Comparison of ENCODE assay signal across 7 cellular contexts in genomic region chr12:31804707-31805106, GRCh38.
A peak's percentile ranks its signal among the peaks of the same experiment; 100 is the strongest.
DNase-seq lines count a peak whose midpoint lies in the region; ATAC-seq and TF ChIP-seq lines count a peak whose summit lies in the region.
"Not testable (repeated sequence)": the region's sequence is repeated elsewhere in the genome, so short reads cannot be mapped to it uniquely, and the experiment has no call there.

No MANE protein-coding gene starts in this region.

- H3K4me1 ChIP-seq in DND-41 (ENCODE audit: insufficient read depth, low read length), result peaks cover 20% of the 10 kb centered on the region
- not testable (repeated sequence) for H3K4me1 ChIP-seq in mononuclear cell (ENCODE audit: insufficient read depth, low read length)

- H3K9me3 Mint-ChIP-seq in T-helper 1 cell treated with Interleukin-12 subunit alpha and Interleukin-12 subunit beta and Interleukin-4 antibody, amounts not matched to agents 30 μg/mL and 1 μg/mL, for 36 hours; activated T-helper 17 cell treated with anti-CD3 and anti-CD28 coated beads, Interleukin-2, amount 50 U/mL, for 72 hours; central memory CD8-positive, alpha-beta T cell: not testable (repeated sequence)
- H3K9me3 Mint-ChIP-seq in activated CD4-positive, alpha-beta memory T cell treated with anti-CD3 and anti-CD28 coated beads, Interleukin-2, amount 10 ng/mL, durations not matched to agents 7 days and 5 days, result peaks cover 11% of the 10 kb centered on the region

- H3K36me3 Mint-ChIP-seq in T-helper 1 cell treated with Interleukin-12 subunit alpha and Interleukin-12 subunit beta and Interleukin-4 antibody, amounts not matched to agents 30 μg/mL and 1 μg/mL, for 36 hours (ENCODE audit: low read depth); activated T-helper 17 cell treated with anti-CD3 and anti-CD28 coated beads, Interleukin-2, amount 50 U/mL, for 72 hours (ENCODE audit: low read depth); central memory CD8-positive, alpha-beta T cell (ENCODE audit: insufficient read depth): not testable (repeated sequence)
- H3K36me3 Mint-ChIP-seq in activated CD4-positive, alpha-beta memory T cell treated with anti-CD3 and anti-CD28 coated beads, Interleukin-2, amount 10 ng/mL, durations not matched to agents 7 days and 5 days (ENCODE audit: low read depth), result peaks cover 10% of the 10 kb centered on the region

- CTCF ChIA-PET in activated CD4-positive, alpha-beta memory T cell treated with anti-CD3 and anti-CD28 coated beads, Interleukin-2, amount 10 ng/mL, durations not matched to agents 7 days and 5 days (lab: Charles Lee), result not testable (repeated sequence)

- DNase-seq in DND-41, result peak; percentile 52
- not testable (repeated sequence) for DNase-seq in activated CD4-positive, alpha-beta memory T cell treated with anti-CD3 and anti-CD28 coated beads, Interleukin-2, amount 10 ng/mL, durations not matched to agents 7 days and 5 days; central memory CD8-positive, alpha-beta T cell (ENCODE audit: low spot score in 2 of 2)
- DNase-seq in stimulated activated CD4-positive, alpha-beta T cell treated with anti-CD3 and anti-CD28 coated beads, Interleukin-1b, Interleukin-23, amount 100 ng/mL, for 48 hours, result peak; percentile 13

- not testable (repeated sequence) for H3K9me3 ChIP-seq in DND-41 (ENCODE audit: insufficient read depth, low read length, severe bottlenecking); mononuclear cell (ENCODE audit: low read depth, low read length)

- H3K4me1 Mint-ChIP-seq in T-helper 1 cell treated with Interleukin-12 subunit alpha and Interleukin-12 subunit beta and Interleukin-4 antibody, amounts not matched to agents 30 μg/mL and 1 μg/mL, for 36 hours (ENCODE audit: low read depth), result peaks cover 40% of the 10 kb centered on the region
- H3K4me1 Mint-ChIP-seq in activated CD4-positive, alpha-beta memory T cell treated with anti-CD3 and anti-CD28 coated beads, Interleukin-2, amount 10 ng/mL, durations not matched to agents 7 days and 5 days, result peaks cover 32% of the 10 kb centered on the region
- H3K4me1 Mint-ChIP-seq in activated T-helper 17 cell treated with anti-CD3 and anti-CD28 coated beads, Interleukin-2, amount 50 U/mL, for 72 hours, result peaks cover 40% of the 10 kb centered on the region
- H3K4me1 Mint-ChIP-seq in central memory CD8-positive, alpha-beta T cell, result peaks cover 49% of the 10 kb centered on the region

- H3K9ac ChIP-seq in DND-41 (ENCODE audit: low read depth, low read length), result not testable (repeated sequence)

- H3K4me3 Mint-ChIP-seq in T-helper 1 cell treated with Interleukin-12 subunit alpha and Interleukin-12 subunit beta and Interleukin-4 antibody, amounts not matched to agents 30 μg/mL and 1 μg/mL, for 36 hours, result not testable (repeated sequence)
- H3K4me3 Mint-ChIP-seq in activated CD4-positive, alpha-beta memory T cell treated with anti-CD3 and anti-CD28 coated beads, Interleukin-2, amount 10 ng/mL, durations not matched to agents 7 days and 5 days, result peak overlapping the region; percentile 49
- H3K4me3 Mint-ChIP-seq in activated T-helper 17 cell treated with anti-CD3 and anti-CD28 coated beads, Interleukin-2, amount 50 U/mL, for 72 hours, result peak overlapping the region; percentile 49
- peak overlapping the region; percentile 87 for H3K4me3 Mint-ChIP-seq in central memory CD8-positive, alpha-beta T cell

- not testable (repeated sequence) for H3K27me3 Mint-ChIP-seq in T-helper 1 cell treated with Interleukin-12 subunit alpha and Interleukin-12 subunit beta and Interleukin-4 antibody, amounts not matched to agents 30 μg/mL and 1 μg/mL, for 36 hours (ENCODE audit: low read depth); activated CD4-positive, alpha-beta memory T cell treated with anti-CD3 and anti-CD28 coated beads, Interleukin-2, amount 10 ng/mL, durations not matched to agents 7 days and 5 days; activated T-helper 17 cell treated with anti-CD3 and anti-CD28 coated beads, Interleukin-2, amount 50 U/mL, for 72 hours; central memory CD8-positive, alpha-beta T cell

- POLR2A ChIA-PET in activated CD4-positive, alpha-beta memory T cell treated with anti-CD3 and anti-CD28 coated beads, Interleukin-2, amount 10 ng/mL, durations not matched to agents 7 days and 5 days (lab: Charles Lee), result interaction anchor here (0.6 to 1.9 kb wide), 4 partner anchors 76 to 155 kb away, joined by 3 to 8 read pairs (median 4); partner anchors contain the start of genes AMN1 and RESF1

- not testable (repeated sequence) for H2AFZ ChIP-seq in DND-41 (ENCODE audit: low read depth, low read length)

- peak overlapping the region; percentile 57 for H3K27ac ChIP-seq in DND-41 (ENCODE audit: low read length)

- ATAC-seq in DND-41 (ENCODE audit: insufficient read depth, low read depth); activated T-helper 17 cell treated with anti-CD3 and anti-CD28 coated beads, Interleukin-2, amount 50 U/mL, for 72 hours (replicated peaks); central memory CD8-positive, alpha-beta T cell (replicated peaks; ENCODE audit: extremely low read depth, poor library complexity, severe bottlenecking): not testable (repeated sequence)

- H3K27ac Mint-ChIP-seq in T-helper 1 cell treated with Interleukin-12 subunit alpha and Interleukin-12 subunit beta and Interleukin-4 antibody, amounts not matched to agents 30 μg/mL and 1 μg/mL, for 36 hours, result peak overlapping the region; percentile 63
- peak overlapping the region; percentile 63 for H3K27ac Mint-ChIP-seq in activated CD4-positive, alpha-beta memory T cell treated with anti-CD3 and anti-CD28 coated beads, Interleukin-2, amount 10 ng/mL, durations not matched to agents 7 days and 5 days
- peak overlapping the region; percentile 18 for H3K27ac Mint-ChIP-seq in activated T-helper 17 cell treated with anti-CD3 and anti-CD28 coated beads, Interleukin-2, amount 50 U/mL, for 72 hours
- H3K27ac Mint-ChIP-seq in central memory CD8-positive, alpha-beta T cell (ENCODE audit: low read depth), result peak overlapping the region; percentile 92

- H3K36me3 ChIP-seq in DND-41 (ENCODE audit: insufficient read depth, low read length), result not testable (repeated sequence)

- not testable (repeated sequence) for H4K20me1 ChIP-seq in DND-41 (ENCODE audit: insufficient read depth, low read length)

- not testable (repeated sequence) for H3K79me2 ChIP-seq in DND-41 (ENCODE audit: insufficient read depth, low read length)

- not testable (repeated sequence) for H3K27me3 ChIP-seq in DND-41 (ENCODE audit: insufficient read depth, low read length, poor library complexity); mononuclear cell (ENCODE audit: insufficient read depth, low read length)

- not testable (repeated sequence) for TF ChIP-seq CTCF in DND-41 (IDR thresholded peaks at IDR 0.05; ENCODE audit: borderline replicate concordance, extremely low read depth, low read length, poor library complexity, severe bottlenecking)

- H3K4me3 ChIP-seq in DND-41 (ENCODE audit: low read depth in 1 of 2, low read length in 2 of 2), result not testable (repeated sequence)
- peak overlapping the region; percentile 12 for H3K4me3 ChIP-seq in mononuclear cell (ENCODE audit: low read length)

- H3K4me2 ChIP-seq in DND-41 (ENCODE audit: insufficient read depth, low read length), result not testable (repeated sequence)

Comparison
In these comparisons a context has a peak if more than half of its experiments do, and no peak if none do; other contexts are left out.
1. H3K27ac Mint-ChIP-seq: peak in every context shown above with its lines; median percentile 92 in central memory CD8-positive, alpha-beta T cell; 63 in T-helper 1 cell treated with Interleukin-12 subunit alpha and Interleukin-12 subunit beta and Interleukin-4 antibody, amounts not matched to agents 30 μg/mL and 1 μg/mL, for 36 hours; 63 in activated CD4-positive, alpha-beta memory T cell treated with anti-CD3 and anti-CD28 coated beads, Interleukin-2, amount 10 ng/mL, durations not matched to agents 7 days and 5 days; 18 in activated T-helper 17 cell treated with anti-CD3 and anti-CD28 coated beads, Interleukin-2, amount 50 U/mL, for 72 hours.